In the genomic region with DNA sequence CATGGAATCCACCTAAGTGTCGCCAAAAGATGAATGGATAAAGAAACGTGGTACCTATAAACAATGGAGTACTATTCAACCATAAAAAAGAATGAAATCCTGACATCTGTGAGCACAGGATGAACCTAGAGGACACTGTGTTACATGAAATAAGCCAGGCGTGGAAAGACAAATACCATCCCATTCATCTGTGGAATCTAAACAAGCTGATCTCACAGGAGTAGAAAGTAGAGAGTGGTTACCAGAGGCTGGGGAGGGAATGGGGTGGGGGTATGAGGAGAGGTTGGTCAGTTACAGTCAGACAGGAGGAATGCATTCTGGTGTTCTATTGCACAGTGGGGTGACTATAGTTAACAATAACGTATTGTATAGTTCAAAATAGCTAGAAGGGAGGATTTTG, we compare ENCODE assay signal across 11 cellular contexts.
A peak's percentile ranks its signal among the peaks of the same experiment; 100 is the strongest.
DNase-seq lines count a peak whose midpoint lies in the region; ATAC-seq and TF ChIP-seq lines count a peak whose summit lies in the region.
"Had no signal": no experiment of that assay in that cellular context is flagged by ENCODE, and none has a peak within 500 bp of the region (broad histone marks: within the 10 kb centered on the region; RNA-seq: fewer than 3 reads in every experiment).

No MANE protein-coding gene starts in this region.

- CTCF ChIA-PET in BJ (lab: Yijun Ruan, JAX) (interaction anchor here (0.8 to 2.5 kb wide), 4 partner anchors 9 to 162 kb away, joined by 3 to 8 read pairs (median 3); no protein-coding TSS in a partner anchor), IMR-90 (lab: Yijun Ruan, JAX) (interaction anchor here (0.8 to 1.6 kb wide), 2 partner anchors 36 to 147 kb away, joined by 3 to 4 read pairs; no protein-coding TSS in a partner anchor)

- peak overlapping the region; percentile 88 for H3K4ac ChIP-seq in IMR-90 (ENCODE audit: low read depth, low read length)

- H4K5ac ChIP-seq in IMR-90 (ENCODE audit: low read depth, low read length): no peak overlapping the region

- intact Hi-C loops in IMR-90 (cut with micrococcal nuclease): no loop called here

- POLR2A ChIA-PET in BJ (lab: Charles Lee): no interaction called here
- POLR2A ChIA-PET in IMR-90 (lab: Charles Lee; ENCODE audit: unreplicated experiment): interaction anchor here (0.6 kb wide), 1 partner anchor 218 kb away, joined by 4 read pairs; no protein-coding TSS in a partner anchor

- no peaks in the 10 kb centered on the region for H3K9me3 ChIP-seq in IMR-90 (ENCODE audit: control insufficient read depth, insufficient read depth, low read length)
- H3K9me3 ChIP-seq: prostate gland had no signal

- peak overlapping the region in 1 of 2 experiments; percentile 63; a peak in 1 of 4 replicates for H4K8ac ChIP-seq in IMR-90 (ENCODE audit: low read depth in 2 of 2, low read length in 2 of 2)

- H2AK9ac ChIP-seq in IMR-90 (replicated peaks; ENCODE audit: low read depth, low read length, poor library complexity): no peak overlapping the region

- H3K27me3 ChIP-seq in BJ (ENCODE audit: control insufficient read depth, insufficient read depth, low read length) (no peaks in the 10 kb centered on the region), IMR-90 (ENCODE audit: control insufficient read depth, insufficient read depth, low read length) (no peaks in the 10 kb centered on the region), brain microvascular endothelial cell (replicated peaks) (no peaks in the 10 kb centered on the region)

- no peaks in the 10 kb centered on the region for H4K20me1 ChIP-seq in IMR-90 (ENCODE audit: insufficient read depth, low read length)

- H2BK15ac ChIP-seq in IMR-90 (ENCODE audit: low read depth, low read length): no peak overlapping the region

- peak; percentile 59 for DNase-seq in BJ (ENCODE audit: low read depth)
- peak; percentile 93 for DNase-seq in IMR-90
- DNase-seq in brain microvascular endothelial cell: peak; percentile 95
- peak; percentile 28 to 40 for DNase-seq in lung microvascular endothelial cell (ENCODE audit: low read depth in 2 of 2)
- no peak for DNase-seq in epidermal melanocyte (ENCODE audit: insufficient read length, low spot score)
- DNase-seq in activated T-cell treated with anti-CD3 and anti-CD28 coated beads for 4 hours: no peak
- DNase-seq: NCI-H1092 had no signal

- ATAC-seq in IMR-90 (ENCODE audit: low read depth) (peak; percentile 82), HG03571 (IDR thresholded peaks at IDR 0.05; ENCODE audit: unreplicated experiment) (no peak), HG03025 (IDR thresholded peaks at IDR 0.05; ENCODE audit: low FRiP score, unreplicated experiment) (no peak)
- ATAC-seq: activated CD4-positive, CD25-positive, alpha-beta regulatory T cell treated with anti-CD3 and anti-CD28 coated beads, Interleukin-2, amount 50 U/mL, for 24 hours had no signal

- peaks cover 26% of the 10 kb centered on the region for H3K4me1 ChIP-seq in IMR-90 (ENCODE audit: control insufficient read depth, insufficient read depth, low read length)
- H3K4me1 ChIP-seq: prostate gland had no signal

- H3K23ac ChIP-seq in IMR-90 (ENCODE audit: low read depth, low read length): no peak overlapping the region

- TF ChIP-seq RAD21 in IMR-90 (IDR thresholded peaks at IDR 0.05; ENCODE audit: low read length): no peak

- H3K9ac ChIP-seq in IMR-90 (ENCODE audit: low read depth, low read length): no peak overlapping the region

- peak overlapping the region; percentile 66; the same call in 1 of the 2 replicates for H2BK20ac ChIP-seq in IMR-90 (ENCODE audit: low read depth, low read length)

- H3K4me2 ChIP-seq in IMR-90 (ENCODE audit: low read depth, low read length): peak overlapping the region; percentile 54; the same call in 1 of the 2 replicates

- H4K91ac ChIP-seq in IMR-90 (ENCODE audit: insufficient read depth, low read depth, low read length): peak overlapping the region; percentile 49; the same call in 1 of the 2 replicates

- peak overlapping the region; percentile 95 for H2BK5ac ChIP-seq in IMR-90 (ENCODE audit: low read depth, low read length, poor library complexity, severe bottlenecking)

- peak overlapping the region; percentile 83 for H2BK120ac ChIP-seq in IMR-90 (ENCODE audit: low read depth, low read length)

- BruUV-seq in IMR-90 (replicated peaks; lab: Mats Ljungman, UMichigan): no TSS peak

- no CpG with 5 or more reads among the region's 4 CpGs for WGBS in IMR-90 (ENCODE audit: extremely low coverage in 2 of 2, insufficient read length in 1 of 2), 2 experiments

- no peak overlapping the region for H3K56ac ChIP-seq in IMR-90 (ENCODE audit: extremely low read depth, insufficient read depth, low read length)

- peak overlapping the region; percentile 74; the same call in 1 of the 2 replicates for H3K14ac ChIP-seq in IMR-90 (replicated peaks; ENCODE audit: low read depth, low read length)

- TF ChIP-seq POLR2A in IMR-90 (IDR thresholded peaks at IDR 0.05; ENCODE audit: low read depth, low read length): no peak

- dilution Hi-C loops in IMR-90 (cut with HindIII; ENCODE audit: low sequenced_read_pairs, unreplicated experiment): no loop called here

- peaks cover 2% of the 10 kb centered on the region; the same call in 1 of the 2 replicates for H3K36me3 ChIP-seq in BJ (ENCODE audit: control insufficient read depth, insufficient read depth, low read length)
- 0 out of 2 replicates have a peak, but pooled peaks cover 1% of the 10 kb centered on the region for H3K36me3 ChIP-seq in IMR-90 (ENCODE audit: control insufficient read depth, insufficient read depth, low read length)
- peaks cover 12% of the 10 kb centered on the region for H3K36me3 ChIP-seq in brain microvascular endothelial cell (replicated peaks)
- H3K36me3 ChIP-seq: prostate gland had no signal

- H3K4me3 ChIP-seq in BJ (ENCODE audit: low read depth, low read length): no peak overlapping the region
- H3K4me3 ChIP-seq in IMR-90 (ENCODE audit: insufficient read depth, low read depth, low read length): no peak overlapping the region
- no peak overlapping the region for H3K4me3 ChIP-seq in brain microvascular endothelial cell (ENCODE audit: low read depth, low read length)
- H3K4me3 ChIP-seq: prostate gland had no signal

- in situ Hi-C loops in IMR-90 (cut with MboI; ENCODE audit: low sequenced_read_pairs) (no loop called here), brain microvascular endothelial cell (cut with HindIII; ENCODE audit: low pct_ligation_motif_present, low sequenced_read_pairs) (no loop called here)

- peaks cover 28 to 57% of the 10 kb centered on the region in 2 experiments for H3K79me1 ChIP-seq in IMR-90 (ENCODE audit: low read depth in 1 of 2, low read length in 2 of 2)

- TF ChIP-seq CTCF in BJ (IDR thresholded peaks at IDR 0.05; ENCODE audit: insufficient read depth, low read depth, low read length) (no peak), IMR-90 (conservative IDR thresholded peaks at IDR 0.05; ENCODE audit: low read depth, low read length) (no peak), brain microvascular endothelial cell (IDR thresholded peaks at IDR 0.05; ENCODE audit: low read depth, low read length, missing control alignments) (no peak)

- H3K27ac ChIP-seq in IMR-90 (ENCODE audit: insufficient read depth, low read length): no peak overlapping the region
- peak overlapping the region; percentile 89 for H3K27ac ChIP-seq in brain microvascular endothelial cell
- H3K27ac ChIP-seq: prostate gland had no signal

- peak overlapping the region; percentile 90; the same call in 1 of the 2 replicates for H2AK5ac ChIP-seq in IMR-90 (ENCODE audit: low read depth, low read length)

- H2AFZ ChIP-seq in IMR-90 (replicated peaks; ENCODE audit: low read length, poor library complexity): no peak overlapping the region

- peak overlapping the region; percentile 82; the same call in 1 of the 2 replicates for H3K18ac ChIP-seq in IMR-90 (ENCODE audit: low read depth, low read length)

- H3K9me1 ChIP-seq in IMR-90 (ENCODE audit: insufficient read depth, low read length): peaks cover 22% of the 10 kb centered on the region

TF ChIP-seq in IMR-90, 13 proteins besides CTCF, POLR2A, EP300 and RAD21:
- TF ChIP-seq MAZ (IDR thresholded peaks at IDR 0.05; ENCODE audit: borderline replicate concordance, low read depth, low read length): peak; percentile 91
- peak; percentile 70 for TF ChIP-seq CEBPB (IDR thresholded peaks at IDR 0.05; ENCODE audit: low read depth, low read length)
- no peak for TF ChIP-seq SMC3 (IDR thresholded peaks at IDR 0.05; ENCODE audit: low read depth, low read length)
TF ChIP-seq in IMR-90: peak in this region for 2.

Comparison
In these comparisons a context has a peak if more than half of its experiments do, and no peak if none do; other contexts are left out.
1. DNase-seq: peak in BJ (single experiment), IMR-90 (single experiment), brain microvascular endothelial cell (single experiment) and lung microvascular endothelial cell (2 of 2); none in epidermal melanocyte (single experiment) and activated T-cell treated with anti-CD3 and anti-CD28 coated beads for 4 hours (single experiment).